ENCODE assay signal across 17 cellular contexts in the genomic region with DNA sequence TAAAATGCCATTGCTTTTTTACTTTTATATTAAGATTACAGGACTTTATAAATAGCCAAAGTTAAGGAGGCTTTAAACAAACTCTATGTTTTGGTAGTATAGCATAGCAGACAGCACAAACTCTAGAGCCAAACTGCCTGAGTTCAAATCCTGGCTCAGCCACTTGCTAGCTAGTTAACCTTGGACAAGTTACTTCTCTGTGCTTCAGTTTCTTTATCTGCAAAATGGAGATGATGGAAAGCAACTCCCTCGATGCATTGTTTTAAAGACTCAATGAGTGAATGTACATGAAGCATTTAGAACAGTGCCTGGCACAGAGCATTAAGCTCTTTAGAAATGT. TPM values are rescaled to one million over a fixed set of nuclear protein-coding genes. Genes with fewer than 3 reads are reported as not detected.
"Had no signal": no experiment of that assay in that cellular context is flagged by ENCODE, and none has a peak within 500 bp of the region (broad histone marks: within the 10 kb centered on the region; RNA-seq: fewer than 3 reads in every experiment).

No MANE protein-coding gene starts in this region.

- H3K27me3 ChIP-seq: uterus had no signal

- H3K4me1 ChIP-seq: heart left ventricle, prostate gland, right atrium auricular region, uterus had no signal

- H3K27ac ChIP-seq: heart left ventricle, prostate gland, right atrium auricular region, tibial nerve, uterus had no signal

- H3K4me1 Mint-ChIP-seq: activated naive CD8-positive, alpha-beta T cell treated with anti-CD3 and anti-CD28 coated beads, Interleukin-2, amount 10 ng/mL, durations not matched to agents 7 days and 5 days had no signal

- H3K9me3 ChIP-seq: heart left ventricle, prostate gland, right atrium auricular region, tibial nerve, uterus had no signal

- H3K4me3 ChIP-seq: heart left ventricle, prostate gland, right atrium auricular region, tibial nerve, uterus had no signal

- H3K36me3 Mint-ChIP-seq: activated naive CD8-positive, alpha-beta T cell treated with anti-CD3 and anti-CD28 coated beads, Interleukin-2, amount 10 ng/mL, durations not matched to agents 7 days and 5 days; mesothelial cell of epicardium; natural killer cell treated with Interleukin-12 subunit alpha and Interleukin-12 subunit beta and Interleukin-15 and Interleukin-18, amount 100 ng/mL, for 72 hours had no signal

- H3K27ac Mint-ChIP-seq: activated naive CD8-positive, alpha-beta T cell treated with anti-CD3 and anti-CD28 coated beads, Interleukin-2, amount 10 ng/mL, durations not matched to agents 7 days and 5 days; mesothelial cell of epicardium; natural killer cell treated with Interleukin-12 subunit alpha and Interleukin-12 subunit beta and Interleukin-15 and Interleukin-18, amount 100 ng/mL, for 72 hours; stimulated activated naive CD8-positive, alpha-beta T cell treated with anti-CD3 and anti-CD28 coated beads, Interleukin-15, Interleukin-2, amounts not matched to agents 100 ng/mL and 50 ng/mL, for 24 hours; T-helper 1 cell treated with Interleukin-12 subunit alpha and Interleukin-12 subunit beta and Interleukin-4 antibody, amounts not matched to agents 30 μg/mL and 1 μg/mL, for 36 hours had no signal

- FAIRE-seq: colon, endometrium, frontal cortex, kidney had no signal

- H3K9me3 Mint-ChIP-seq: activated naive CD8-positive, alpha-beta T cell treated with anti-CD3 and anti-CD28 coated beads, Interleukin-2, amount 10 ng/mL, durations not matched to agents 7 days and 5 days; mesothelial cell of epicardium; natural killer cell treated with Interleukin-12 subunit alpha and Interleukin-12 subunit beta and Interleukin-15 and Interleukin-18, amount 100 ng/mL, for 72 hours; stimulated activated naive CD8-positive, alpha-beta T cell treated with anti-CD3 and anti-CD28 coated beads, Interleukin-15, Interleukin-2, amounts not matched to agents 100 ng/mL and 50 ng/mL, for 24 hours; T-helper 1 cell treated with Interleukin-12 subunit alpha and Interleukin-12 subunit beta and Interleukin-4 antibody, amounts not matched to agents 30 μg/mL and 1 μg/mL, for 36 hours had no signal

- DNase-seq: activated CD4-positive, CD25-positive, alpha-beta regulatory T cell treated with anti-CD3 and anti-CD28 coated beads, Interleukin-2, amount 50 U/mL, for 72 hours; activated naive CD4-positive, alpha-beta T cell; activated naive CD8-positive, alpha-beta T cell treated with anti-CD3 and anti-CD28 coated beads, Interleukin-2, amount 10 ng/mL, durations not matched to agents 7 days and 5 days; kidney; uterus had no signal

- H3K4me3 Mint-ChIP-seq: activated naive CD8-positive, alpha-beta T cell treated with anti-CD3 and anti-CD28 coated beads, Interleukin-2, amount 10 ng/mL, durations not matched to agents 7 days and 5 days; mesothelial cell of epicardium; natural killer cell treated with Interleukin-12 subunit alpha and Interleukin-12 subunit beta and Interleukin-15 and Interleukin-18, amount 100 ng/mL, for 72 hours; stimulated activated naive CD8-positive, alpha-beta T cell treated with anti-CD3 and anti-CD28 coated beads, Interleukin-15, Interleukin-2, amounts not matched to agents 100 ng/mL and 50 ng/mL, for 24 hours; T-helper 1 cell treated with Interleukin-12 subunit alpha and Interleukin-12 subunit beta and Interleukin-4 antibody, amounts not matched to agents 30 μg/mL and 1 μg/mL, for 36 hours had no signal

- H3K36me3 ChIP-seq: heart left ventricle, prostate gland, right atrium auricular region, tibial nerve, uterus had no signal

RNA-seq across cellular contexts. Expression of gene C1QB, which starts 21.3 kb away (rescaled TPM):
- total RNA-seq: lung microvascular endothelial cell; mesothelial cell of epicardium; natural killer cell treated with Interleukin-12 subunit alpha and Interleukin-12 subunit beta and Interleukin-15 and Interleukin-18, amount 100 ng/mL, for 72 hours had no signal

RNA-seq across cellular contexts. Expression of gene C1QC, which starts 30.9 kb away (rescaled TPM):
- total RNA-seq: lung microvascular endothelial cell; mesothelial cell of epicardium; natural killer cell treated with Interleukin-12 subunit alpha and Interleukin-12 subunit beta and Interleukin-15 and Interleukin-18, amount 100 ng/mL, for 72 hours had no signal

RNA-seq across cellular contexts. Expression of gene EPHB2, which starts 36.3 kb away (rescaled TPM):
- total RNA-seq: natural killer cell treated with Interleukin-12 subunit alpha and Interleukin-12 subunit beta and Interleukin-15 and Interleukin-18, amount 100 ng/mL, for 72 hours had no signal

RNA-seq across cellular contexts. Expression of gene C1QA, which starts 38.0 kb away (rescaled TPM):
- total RNA-seq: lung microvascular endothelial cell; mesothelial cell of epicardium; natural killer cell treated with Interleukin-12 subunit alpha and Interleukin-12 subunit beta and Interleukin-15 and Interleukin-18, amount 100 ng/mL, for 72 hours had no signal
